8 cellular contexts compared by ENCODE assay signal in the genomic region with DNA sequence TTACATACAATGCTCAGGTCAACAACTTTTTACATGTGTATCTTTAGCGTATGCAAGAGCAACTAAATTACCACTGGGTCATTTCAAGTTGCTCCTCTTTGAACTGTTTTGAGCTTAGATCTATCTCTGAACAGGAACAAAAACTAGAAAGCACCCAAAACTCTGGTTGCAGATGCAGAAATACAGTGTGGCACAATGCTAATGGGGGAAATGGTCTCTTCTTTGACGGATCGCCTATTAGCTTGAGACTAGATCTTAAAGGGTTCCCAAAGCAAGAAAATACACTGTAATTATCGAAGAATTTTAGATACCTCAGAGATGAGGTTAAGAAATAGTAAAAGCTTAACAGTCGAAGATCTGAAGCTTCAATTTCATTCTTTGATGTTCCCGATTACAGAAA. TPM values are rescaled to one million over a fixed set of nuclear protein-coding genes. Genes with fewer than 3 reads are reported as not detected.
DNase-seq lines count a peak whose midpoint lies in the region; ATAC-seq, FAIRE-seq and TF ChIP-seq lines count a peak whose summit lies in the region.

No MANE protein-coding gene starts in this region.

- H3K4me1 ChIP-seq in heart right ventricle (peaks cover 3 to 85% (median 80%) of the 10 kb centered on the region in 9 donors), pancreas (peaks cover 14 to 43% (median 32%) of the 10 kb centered on the region in 3 donors)

- no peaks in the 10 kb centered on the region for H3K9me3 ChIP-seq in heart right ventricle
- no peaks in the 10 kb centered on the region for H3K9me3 ChIP-seq in pancreas

- TF ChIP-seq POLR2A in erythroblast (IDR thresholded peaks at IDR 0.05; ENCODE audit: low read length) = no peak

- no peak for ATAC-seq in heart right ventricle
- no peak for ATAC-seq in left ventricle myocardium superior
- peak in 1 of 4 donors; percentile 1 for ATAC-seq in pancreas
- ATAC-seq in HG03432 (IDR thresholded peaks at IDR 0.05; ENCODE audit: unreplicated experiment) = no peak
- ATAC-seq in HG03469 (IDR thresholded peaks at IDR 0.05; ENCODE audit: unreplicated experiment) = no peak
- no peak for ATAC-seq in HG02885 (IDR thresholded peaks at IDR 0.05; ENCODE audit: poor library complexity, unreplicated experiment)

- WGBS in heart right ventricle, 2 donors = 0 to 1% methylated on average over 6 of the region's 6 CpGs
- 0% methylated on average over 6 of the region's 6 CpGs for WGBS in pancreas, 2 donors

- intact Hi-C loops in heart right ventricle (cut with DNase I) (no loop called here), left ventricle myocardium superior (cut with micrococcal nuclease) (no loop called here), pancreas (cut with DNase I) (no loop called here)

- FAIRE-seq in pancreas (lab: Jason Lieb, UNC) = no peak

- peak overlapping the region; percentile 64 to 99 (median 92) for H3K4me3 ChIP-seq in heart right ventricle
- H3K4me3 ChIP-seq in pancreas = peak overlapping the region; percentile 60 to 90 (median 80)

- H3K27me3 ChIP-seq in heart right ventricle = no peaks in the 10 kb centered on the region
- H3K27me3 ChIP-seq in pancreas = no peaks in the 10 kb centered on the region

- DNase-seq in heart right ventricle (no peak), left ventricle myocardium superior (no peak), RPMI8226 (peak; percentile 59), erythroblast (lab: John Stamatoyannopoulos, UW) (peak; percentile 47 to 64), pancreas (no peak)

- no peaks in the 10 kb centered on the region for H3K36me3 ChIP-seq in heart right ventricle
- H3K36me3 ChIP-seq in pancreas = no peaks in the 10 kb centered on the region

- TF ChIP-seq CTCF in heart right ventricle (IDR thresholded peaks at IDR 0.05) (no peak), pancreas (IDR thresholded peaks at IDR 0.05) (no peak)

- H3K27ac ChIP-seq in heart right ventricle = peak overlapping the region in 9 of 10 donors; percentile 86 to 99 (median 96)
- peak overlapping the region in 3 of 4 donors; percentile 77 to 87 (median 86) for H3K27ac ChIP-seq in pancreas

RNA-seq across cellular contexts. Expression of a gene that starts 0.9 kb away (rescaled TPM):
- total RNA-seq in heart right ventricle (10 to 100 TPM; 37.6 to 55.2 (median 41.0) TPM), left ventricle myocardium superior (33.7 TPM), pancreas (10 to 100 TPM; 14.7 to 26.0 (median 16.9) TPM)
- polyA plus RNA-seq in heart right ventricle (10 to 100 TPM; 15.4 to 24.9 TPM), pancreas (10 to 100 TPM in 1 of 2 donors, 1 to 10 TPM in 1; 9.5 to 15.5 TPM)

RNA-seq across cellular contexts. Expression of a gene that starts 41.5 kb away (rescaled TPM):
- 100 to 1,000 TPM in 6 of 10 donors, 10 to 100 TPM in 4; 73.9 to 582 (median 104) TPM for total RNA-seq in heart right ventricle
- polyA plus RNA-seq in heart right ventricle = 100 to 1,000 TPM; 199 to 235 TPM
- total RNA-seq in left ventricle myocardium superior = 603 TPM
- 100 to 1,000 TPM in 2 of 6 donors, 10 to 100 TPM in 4; 12.1 to 133 (median 54.6) TPM for total RNA-seq in pancreas
- polyA plus RNA-seq in pancreas = 10 to 100 TPM; 47.9 to 75.7 TPM

Comparison
In these comparisons a context has a peak if more than half of its experiments do, and no peak if none do; other contexts are left out.
1. DNase-seq: peak in RPMI8226 (single experiment) and erythroblast (2 of 2); none in heart right ventricle (0 of 2), left ventricle myocardium superior (single experiment) and pancreas (0 of 6).